10 cellular contexts compared by ENCODE assay signal in the genomic region with DNA sequence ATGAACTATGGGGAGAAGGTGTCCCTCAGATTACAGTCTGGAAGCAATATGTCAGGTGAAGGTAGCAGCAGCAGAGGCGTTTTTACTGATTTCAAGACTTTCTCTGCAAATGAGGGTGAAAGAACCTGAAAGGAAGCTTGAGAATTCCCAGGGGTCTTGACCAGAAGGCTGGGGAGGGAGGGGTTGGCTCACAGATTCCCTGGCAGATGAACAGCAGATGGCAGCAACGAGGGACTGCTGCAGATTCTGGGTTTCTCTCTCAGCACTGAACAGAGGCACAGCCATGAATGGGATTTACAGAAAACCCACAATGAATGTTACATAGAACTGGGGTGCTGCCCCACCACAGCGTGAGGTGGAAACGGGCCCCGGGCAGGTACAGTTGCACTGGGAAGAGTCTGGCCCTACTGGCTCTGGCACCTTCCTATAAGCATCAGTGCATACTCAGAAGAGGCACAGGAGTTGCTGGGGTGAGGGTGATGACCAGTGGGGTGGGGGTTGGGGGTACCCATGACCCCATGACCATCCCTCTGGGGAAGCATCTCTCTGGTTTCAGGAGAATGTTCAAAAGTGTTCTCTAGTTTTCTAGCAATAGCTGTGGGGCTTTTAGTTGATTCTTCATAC.
DNase-seq lines count a peak whose midpoint lies in the region; ATAC-seq and TF ChIP-seq lines count a peak whose summit lies in the region.
"Had no signal": no experiment of that assay in that cellular context is flagged by ENCODE, and none has a peak within 500 bp of the region (broad histone marks: within the 10 kb centered on the region; RNA-seq: fewer than 3 reads in every experiment).

No MANE protein-coding gene starts in this region.

- H3K9me3 Mint-ChIP-seq in osteocyte (ENCODE audit: unreplicated experiment): no peaks in the 10 kb centered on the region
- H3K9me3 Mint-ChIP-seq: activated T-helper 17 cell treated with anti-CD3 and anti-CD28 coated beads, Interleukin-2, amount 50 U/mL, for 72 hours had no signal

- H3K27me3 Mint-ChIP-seq in osteocyte (ENCODE audit: unreplicated experiment): no peaks in the 10 kb centered on the region
- H3K27me3 Mint-ChIP-seq: activated T-helper 17 cell treated with anti-CD3 and anti-CD28 coated beads, Interleukin-2, amount 50 U/mL, for 72 hours had no signal

- no peak overlapping the region for H3K27ac Mint-ChIP-seq in osteocyte (ENCODE audit: unreplicated experiment)
- H3K27ac Mint-ChIP-seq: activated T-helper 17 cell treated with anti-CD3 and anti-CD28 coated beads, Interleukin-2, amount 50 U/mL, for 72 hours had no signal

- no peaks in the 10 kb centered on the region for H3K36me3 Mint-ChIP-seq in osteocyte (ENCODE audit: unreplicated experiment)

- no peaks in the 10 kb centered on the region for H3K4me1 Mint-ChIP-seq in osteocyte (ENCODE audit: unreplicated experiment)
- H3K4me1 Mint-ChIP-seq: activated T-helper 17 cell treated with anti-CD3 and anti-CD28 coated beads, Interleukin-2, amount 50 U/mL, for 72 hours had no signal

- ATAC-seq in GM18511 (IDR thresholded peaks at IDR 0.05; ENCODE audit: unreplicated experiment): peak; percentile 88
- ATAC-seq in HG02884 (IDR thresholded peaks at IDR 0.05; ENCODE audit: unreplicated experiment): peak; percentile 69
- ATAC-seq: activated T-helper 17 cell treated with anti-CD3 and anti-CD28 coated beads, Interleukin-2, amount 50 U/mL, for 72 hours had no signal

- TF ChIP-seq CTCF in osteocyte (IDR thresholded peaks at IDR 0.05): peak; percentile 12

- DNase-seq in SW480 (ENCODE audit: low spot score) (peak; percentile 8), osteocyte (ENCODE audit: extremely low spot score, unreplicated experiment) (no peak), MV-4-11 (lab: John Stamatoyannopoulos, UW) (no peak), T1000 (lab: John Stamatoyannopoulos, UW) (no peak), mesenteric fat pad (ENCODE audit: low spot score) (no peak), glomerular visceral epithelial cell (ENCODE audit: extremely low spot score) (no peak)
- DNase-seq: left cardiac atrium had no signal

- no peak overlapping the region for H3K4me3 Mint-ChIP-seq in osteocyte (ENCODE audit: unreplicated experiment)
- H3K4me3 Mint-ChIP-seq: activated T-helper 17 cell treated with anti-CD3 and anti-CD28 coated beads, Interleukin-2, amount 50 U/mL, for 72 hours had no signal
